ENCODE assay signal across 1 cellular context in the genomic region with DNA sequence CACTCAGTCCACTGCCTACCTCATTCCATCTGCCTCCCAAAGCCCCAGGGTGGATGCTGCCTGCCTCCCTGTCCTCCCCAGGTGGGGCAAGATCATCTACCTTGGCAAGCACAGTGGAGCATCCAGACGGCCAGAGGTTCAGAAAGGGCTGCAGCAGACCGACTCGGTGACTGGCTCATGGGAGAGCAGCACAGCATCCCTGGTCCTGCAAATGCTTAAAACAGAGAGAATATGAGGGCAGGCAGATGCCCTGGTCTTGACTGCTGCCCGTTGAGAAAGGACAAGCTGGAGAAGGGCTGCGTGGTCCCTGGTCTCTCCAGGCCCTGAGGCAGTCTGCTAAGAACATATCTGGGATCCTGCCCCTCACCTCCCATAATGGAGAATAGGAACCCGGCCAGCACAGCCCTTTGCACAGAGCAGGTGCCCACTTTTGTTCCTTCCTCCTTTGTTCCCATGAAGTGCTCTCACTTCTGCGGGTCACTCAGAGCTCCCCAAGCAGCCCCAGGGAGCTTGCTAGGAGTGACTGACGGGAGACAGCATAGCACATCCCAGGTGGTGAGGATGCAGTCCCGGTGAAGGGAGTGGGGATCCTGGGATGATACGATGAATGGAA.
TF ChIP-seq lines count a peak whose summit lies in the region.

No MANE protein-coding gene starts in this region.

TF ChIP-seq in K562, 482 proteins besides CTCF, POLR2A, EP300 and RAD21:
- TF ChIP-seq RBFOX2 (IDR thresholded peaks at IDR 0.05; ENCODE audit: low read depth, low read length) = peak; percentile 34; the same call in 1 of the 2 replicates
- TF ChIP-seq ZFP36 (IDR thresholded peaks at IDR 0.05; ENCODE audit: low read depth, low read length, partially characterized antibody) = no peak
